ENCODE assay signal across 14 cellular contexts in genomic region chr1:15432327-15432726, GRCh38. TPM values are rescaled to one million over a fixed set of nuclear protein-coding genes. Genes with fewer than 3 reads are reported as not detected.
DNase-seq lines count a peak whose midpoint lies in the region; ATAC-seq, FAIRE-seq and TF ChIP-seq lines count a peak whose summit lies in the region.
"Had no signal": no experiment of that assay in that cellular context is flagged by ENCODE, and none has a peak within 500 bp of the region (broad histone marks: within the 10 kb centered on the region; RNA-seq: fewer than 3 reads in every experiment).

No MANE protein-coding gene starts in this region.

- no peak overlapping the region for H3K56ac ChIP-seq in H1 (replicated peaks; ENCODE audit: insufficient read length, low read depth, low read length)

- no peak overlapping the region for H3K18ac ChIP-seq in H1 (ENCODE audit: extremely low read depth, low read length)

- no peaks in the 10 kb centered on the region for H3K79me1 ChIP-seq in H1 (ENCODE audit: low read depth, low read length)

- FAIRE-seq in H1 (lab: Jason Lieb, UNC): no peak
- FAIRE-seq: bronchial epithelial cell had no signal

- 0 out of 2 replicates have a peak overlapping the region, but pooled peaks have one; percentile 2 for H4K8ac ChIP-seq in H1 (ENCODE audit: extremely low read depth, insufficient read depth, low read length)

- H3K36me3 ChIP-seq in H1 (ENCODE audit: control insufficient read depth in 2 of 4, insufficient read depth in 4 of 4, low read length in 3 of 4): no peaks in the 10 kb centered on the region; a peak in 1 of 8 replicates
- H3K36me3 ChIP-seq: gastrocnemius medialis, uterus had no signal

- TF ChIP-seq CTCF in H1 (IDR thresholded peaks at IDR 0.05; ENCODE audit: control extremely low read depth in 1 of 3, insufficient read depth in 1 of 3, low read depth in 1 of 3, low read length in 3 of 3) (no peak), retinal pigment epithelial cell (conservative IDR thresholded peaks at IDR 0.05; ENCODE audit: low read depth, low read length) (no peak)

- H3K23ac ChIP-seq in H1 (ENCODE audit: insufficient read length): no peak overlapping the region

- TF ChIP-seq EP300 in H1 (IDR thresholded peaks at IDR 0.05; ENCODE audit: borderline replicate concordance in 1 of 2, low read depth in 2 of 2, low read length in 2 of 2): no peak

- H3K27me3 ChIP-seq in H1 (replicated peaks in 1 of 4; ENCODE audit: control insufficient read depth in 3 of 4, extremely low read depth in 1 of 4, insufficient read depth in 3 of 4, low read length in 3 of 4): no peaks in the 10 kb centered on the region; a peak in 1 of 7 replicates
- H3K27me3 ChIP-seq: gastrocnemius medialis, uterus had no signal

- H2BK20ac ChIP-seq in H1 (ENCODE audit: low read length): no peak overlapping the region

- TF ChIP-seq RAD21 in H1 (IDR thresholded peaks at IDR 0.05 in 1 of 2, conservative IDR thresholded peaks at IDR 0.05 in 1 of 2; ENCODE audit: low read depth in 2 of 2, low read length in 2 of 2): no peak

- CTCF ChIA-PET in H1 (lab: Charles Lee; ENCODE audit: partially characterized antibody): interaction anchor here (0.7 to 16.9 kb wide), 25 partner anchors 9 to 184 kb away, joined by 3 to 170 read pairs (median 5); no protein-coding TSS in a partner anchor

- no peak overlapping the region for H3K4me2 ChIP-seq in H1 (ENCODE audit: insufficient read depth in 1 of 2, low read depth in 2 of 2, low read length in 2 of 2)

- 88% methylated on average over 8 of the region's 8 CpGs; no CpG with 5 or more reads in 1 of the 2 experiments for WGBS in H1 (ENCODE audit: extremely low coverage in 1 of 2, insufficient coverage in 1 of 2, insufficient read length in 1 of 2, insufficient replicate concordance in 2 of 2, low coverage in 1 of 2, low lambda C conversion rate in 2 of 2, missing lambda C conversion rate in 1 of 2), 2 experiments

- H3K23me2 ChIP-seq in H1 (ENCODE audit: low read depth, low read length): peaks cover 2% of the 10 kb centered on the region; the same call in 1 of the 2 replicates

- TF ChIP-seq POLR2A in H1 (IDR thresholded peaks at IDR 0.05; ENCODE audit: control extremely low read depth in 1 of 2, low read depth in 2 of 2, low read length in 2 of 2): no peak

- peaks cover 0 to 2% of the 10 kb centered on the region in 2 experiments for H4K20me1 ChIP-seq in H1 (replicated peaks in 1 of 2; ENCODE audit: control insufficient read depth in 1 of 2, insufficient read depth in 2 of 2, low read length in 2 of 2)

- H3K4me3 ChIP-seq in H1 (ENCODE audit: extremely low read depth in 1 of 4, insufficient read depth in 2 of 4, low read depth in 3 of 4, low read length in 4 of 4) (no peak overlapping the region), retinal pigment epithelial cell (ENCODE audit: low read length) (no peak overlapping the region)
- H3K4me3 ChIP-seq: gastrocnemius medialis, uterus had no signal

- H2BK12ac ChIP-seq in H1 (ENCODE audit: low read depth, low read length): no peak overlapping the region

- POLR2A ChIA-PET in H1 (lab: Charles Lee; ENCODE audit: partially characterized antibody): interaction anchor here (1.4 kb wide), 1 partner anchor 104 kb away, joined by 3 read pairs; no protein-coding TSS in a partner anchor

- H2BK120ac ChIP-seq in H1 (replicated peaks; ENCODE audit: low read depth, low read length): no peak overlapping the region

- DNase-seq in DMS53 treated with DMSO at 0.1 percent for 48 hours (lab: John Stamatoyannopoulos, UW; ENCODE audit: unreplicated experiment) (peak; percentile 31), NCI-H524 (lab: John Stamatoyannopoulos, UW) (peak; percentile 63 to 90), H1 (ENCODE audit: low read depth in 1 of 2, low spot score in 2 of 2) (no peak), retinal pigment epithelial cell (ENCODE audit: low read depth) (peak; percentile 41), T1000 (lab: John Stamatoyannopoulos, UW) (no peak)
- DNase-seq: activated naive CD4-positive, alpha-beta T cell; CD8-positive, alpha-beta T cell; gastrocnemius medialis; GDM1; uterus had no signal

- peaks cover 0 to 2% (median 0%) of the 10 kb centered on the region in 4 experiments; a peak in 5 of 7 replicates for H3K4me1 ChIP-seq in H1 (replicated peaks in 1 of 4; ENCODE audit: control insufficient read depth in 3 of 4, insufficient read depth in 4 of 4, low read length in 3 of 4)
- H3K4me1 ChIP-seq: gastrocnemius medialis, uterus had no signal

- no peak overlapping the region for H3K4ac ChIP-seq in H1 (replicated peaks; ENCODE audit: insufficient read length, low read depth, low read length)

- no peak overlapping the region for H2BK15ac ChIP-seq in H1 (ENCODE audit: low read length)

- H2AFZ ChIP-seq in H1 (ENCODE audit: low read length): no peak overlapping the region

- no peak overlapping the region for H3K9ac ChIP-seq in H1 (replicated peaks in 1 of 4; ENCODE audit: extremely low read depth in 1 of 4, low read depth in 3 of 4, low read length in 3 of 4)

- no peak overlapping the region for H3K27ac ChIP-seq in H1 (ENCODE audit: low read depth, low read length)
- H3K27ac ChIP-seq: gastrocnemius medialis, uterus had no signal

- no peak overlapping the region for H3K14ac ChIP-seq in H1 (ENCODE audit: insufficient read length)

- H3K79me2 ChIP-seq in H1 (ENCODE audit: control insufficient read depth in 1 of 2, insufficient read depth in 2 of 2, low read length in 2 of 2): no peaks in the 10 kb centered on the region

- no peak overlapping the region for H4K91ac ChIP-seq in H1 (replicated peaks; ENCODE audit: insufficient read length, low read length)

- H2BK5ac ChIP-seq in H1 (ENCODE audit: low read depth, low read length): no peak overlapping the region

- ATAC-seq in HG02973 (IDR thresholded peaks at IDR 0.05; ENCODE audit: unreplicated experiment): no peak
- no peak for ATAC-seq in GM18870 (IDR thresholded peaks at IDR 0.05; ENCODE audit: unreplicated experiment)
- ATAC-seq: CD8-positive, alpha-beta T cell; WTC11 had no signal

- no peak overlapping the region for H2AK5ac ChIP-seq in H1 (ENCODE audit: low read depth, low read length)

- no peak overlapping the region for H4K5ac ChIP-seq in H1 (ENCODE audit: insufficient read length, low read depth, low read length)

- H3K9me3 ChIP-seq in H1 (ENCODE audit: insufficient read depth in 2 of 2, low read depth in 1 of 2, low read length in 1 of 2): no peaks in the 10 kb centered on the region
- H3K9me3 ChIP-seq: gastrocnemius medialis, uterus had no signal

TF ChIP-seq in H1, 55 proteins besides CTCF, POLR2A, EP300 and RAD21 (continues in another document):
- TF ChIP-seq SRF (IDR thresholded peaks at IDR 0.05; ENCODE audit: low read depth, low read length): no peak
- TF ChIP-seq CHD1 (IDR thresholded peaks at IDR 0.05; ENCODE audit: low read depth, low read length): no peak
- no peak for TF ChIP-seq MAX (IDR thresholded peaks at IDR 0.05)
- no peak for TF ChIP-seq CBX8 (IDR thresholded peaks at IDR 0.05; ENCODE audit: borderline replicate concordance, low read depth, low read length)
- TF ChIP-seq NRF1 (IDR thresholded peaks at IDR 0.05; ENCODE audit: low read depth, low read length): no peak
- no peak for TF ChIP-seq MAFK (IDR thresholded peaks at IDR 0.05; ENCODE audit: low read depth, low read length)
- no peak for TF ChIP-seq CEBPB (IDR thresholded peaks at IDR 0.05; ENCODE audit: low read depth, low read length)

RNA-seq across cellular contexts. Expression of gene CTRC, which starts 5.9 kb away (rescaled TPM):
- 0.09 TPM in 1 of 2 replicates, not detected in the other for total RNA-seq in H1 (2021; fragmentation: NEBNext Ultra II Directional; extraction: Animal tissue kit (Norgen Biotek cat#: 25700))
- not detected in 2 replicates for polyA plus RNA-seq in H1 (2011; rRNA removed)
- not detected for polyA plus RNA-seq in H1 (2011; cell fraction: cytosol; rRNA removed)
- not detected for polyA plus RNA-seq in H1 (2011; cell fraction: nucleus; rRNA removed)
- not detected in 4 replicates for polyA plus RNA-seq in H1 (2012, experiment 1 of 2)
- not detected for polyA plus RNA-seq in H1 (2012, experiment 2 of 2)
- not detected for polyA plus RNA-seq in H1 (2013, experiment 1 of 2)
- polyA plus RNA-seq in H1 (2013, experiment 2 of 2): 0.29 TPM
- not detected in 2 replicates for polyA minus RNA-seq in H1 (2011; rRNA and poly(A)+ RNA removed)
- not detected for polyA minus RNA-seq in H1 (2011; cell fraction: cytosol; rRNA and poly(A)+ RNA removed)
- not detected for polyA minus RNA-seq in H1 (2011; cell fraction: nucleus; rRNA and poly(A)+ RNA removed)
- total RNA-seq: bronchial epithelial cell had no signal

RNA-seq across cellular contexts. Expression of gene EFHD2, which starts 22.6 kb away (rescaled TPM):
- 23.5 and 25.1 TPM in 2 replicates for total RNA-seq in H1 (2021; fragmentation: NEBNext Ultra II Directional; extraction: Animal tissue kit (Norgen Biotek cat#: 25700))
- polyA plus RNA-seq in H1 (2011; rRNA removed): 24.4 and 30.8 TPM in 2 replicates
- 24.6 TPM for polyA plus RNA-seq in H1 (2011; cell fraction: cytosol; rRNA removed)
- 22.1 TPM for polyA plus RNA-seq in H1 (2011; cell fraction: nucleus; rRNA removed)
- 16.3 to 23.1 TPM (median 20.7 TPM) in 4 replicates for polyA plus RNA-seq in H1 (2012, experiment 1 of 2)
- 23.1 TPM for polyA plus RNA-seq in H1 (2012, experiment 2 of 2)
- 16.3 TPM for polyA plus RNA-seq in H1 (2013, experiment 1 of 2)
- 16.6 TPM for polyA plus RNA-seq in H1 (2013, experiment 2 of 2)
- polyA minus RNA-seq in H1 (2011; rRNA and poly(A)+ RNA removed): 4.3 and 4.8 TPM in 2 replicates
- 16.7 TPM for polyA minus RNA-seq in H1 (2011; cell fraction: cytosol; rRNA and poly(A)+ RNA removed)
- polyA minus RNA-seq in H1 (2011; cell fraction: nucleus; rRNA and poly(A)+ RNA removed): 5.9 TPM

RNA-seq across cellular contexts. Expression of gene CELA2A, which starts 24.2 kb away (rescaled TPM):
- not detected in 2 replicates for total RNA-seq in H1 (2021; fragmentation: NEBNext Ultra II Directional; extraction: Animal tissue kit (Norgen Biotek cat#: 25700))
- polyA plus RNA-seq in H1 (2011; rRNA removed): not detected in 2 replicates
- polyA plus RNA-seq in H1 (2011; cell fraction: cytosol; rRNA removed): not detected
- not detected for polyA plus RNA-seq in H1 (2011; cell fraction: nucleus; rRNA removed)
- not detected in 4 replicates for polyA plus RNA-seq in H1 (2012, experiment 1 of 2)
- polyA plus RNA-seq in H1 (2012, experiment 2 of 2): not detected
- polyA plus RNA-seq in H1 (2013, experiment 1 of 2): not detected
- polyA plus RNA-seq in H1 (2013, experiment 2 of 2): not detected
- not detected in 2 replicates for polyA minus RNA-seq in H1 (2011; rRNA and poly(A)+ RNA removed)
- not detected for polyA minus RNA-seq in H1 (2011; cell fraction: cytosol; rRNA and poly(A)+ RNA removed)
- polyA minus RNA-seq in H1 (2011; cell fraction: nucleus; rRNA and poly(A)+ RNA removed): not detected
- total RNA-seq: bronchial epithelial cell; CD8-positive, alpha-beta T cell; gastrocnemius medialis; uterus had no signal

RNA-seq across cellular contexts. Expression of gene CELA2B, which starts 43.6 kb away (rescaled TPM):
- total RNA-seq in H1 (2021; fragmentation: NEBNext Ultra II Directional; extraction: Animal tissue kit (Norgen Biotek cat#: 25700)): not detected in 2 replicates
- polyA plus RNA-seq in H1 (2011; rRNA removed): not detected in 2 replicates
- not detected for polyA plus RNA-seq in H1 (2011; cell fraction: cytosol; rRNA removed)
- polyA plus RNA-seq in H1 (2011; cell fraction: nucleus; rRNA removed): not detected
- polyA plus RNA-seq in H1 (2012, experiment 1 of 2): not detected in 4 replicates
- not detected for polyA plus RNA-seq in H1 (2012, experiment 2 of 2)
- polyA plus RNA-seq in H1 (2013, experiment 1 of 2): not detected
- polyA plus RNA-seq in H1 (2013, experiment 2 of 2): not detected
- polyA minus RNA-seq in H1 (2011; rRNA and poly(A)+ RNA removed): not detected in 2 replicates
- not detected for polyA minus RNA-seq in H1 (2011; cell fraction: cytosol; rRNA and poly(A)+ RNA removed)
- polyA minus RNA-seq in H1 (2011; cell fraction: nucleus; rRNA and poly(A)+ RNA removed): not detected
- total RNA-seq: bronchial epithelial cell; CD8-positive, alpha-beta T cell; gastrocnemius medialis; uterus; WTC11 had no signal

Comparison
In these comparisons a context has a peak if more than half of its experiments do, and no peak if none do; other contexts are left out.
1. DNase-seq: peak in DMS53 treated with DMSO at 0.1 percent for 48 hours (single experiment), NCI-H524 (2 of 2) and retinal pigment epithelial cell (single experiment); none in H1 (0 of 2) and T1000 (single experiment).